23 cellular contexts compared by ENCODE assay signal in genomic region chr17:5523249-5523648, GRCh38.
"Had no signal": no experiment of that assay in that cellular context is flagged by ENCODE, and none has a peak within 500 bp of the region (broad histone marks: within the 10 kb centered on the region; RNA-seq: fewer than 3 reads in every experiment).

No MANE protein-coding gene starts in this region.

- H3K27ac ChIP-seq: heart left ventricle, parathyroid adenoma, psoas muscle, spleen, testis, tibial nerve, upper lobe of right lung, vagina had no signal

- H3K9me3 Mint-ChIP-seq: naive B cell; nephron progenitor cell; stimulated activated naive B cell treated with anti-CD40 and anti-IgM and Interleukin-4, amounts not matched to agents 10 μg/mL and 1 μg/mL and 100 μg/mL, for 72 hours; stimulated activated naive CD8-positive, alpha-beta T cell treated with anti-CD3 and anti-CD28 coated beads, Interleukin-15, amount 100 ng/mL, for 72 hours had no signal

- H3K27me3 ChIP-seq: heart left ventricle, spleen, testis, tibial nerve, upper lobe of right lung, vagina had no signal

- H3K9ac ChIP-seq: parathyroid adenoma had no signal

- ATAC-seq: heart left ventricle; left colon; left ventricle myocardium superior; psoas muscle; sciatic nerve; stimulated activated naive B cell treated with anti-CD40 and anti-IgM and Interleukin-4, amounts not matched to agents 10 μg/mL and 1 μg/mL and 100 μg/mL, for 72 hours; stimulated activated naive CD8-positive, alpha-beta T cell treated with anti-CD3 and anti-CD28 coated beads, Interleukin-15, amount 100 ng/mL, for 72 hours; upper lobe of right lung had no signal

- DNase-seq: effector CD4-positive, alpha-beta T cell; heart left ventricle; hippocampal formation; left colon; left ventricle myocardium superior; mesendoderm; naive B cell; nephron progenitor cell; psoas muscle; retina; spleen; stimulated activated CD4-positive, alpha-beta T cell treated with anti-CD3 and anti-CD28 coated beads, Interleukin-15, amount 100 ng/mL, for 24 hours; stimulated activated CD4-positive, alpha-beta T cell treated with anti-CD3 and anti-CD28 coated beads, Interleukin-1b, Interleukin-23, amount 100 ng/mL, for 48 hours; stimulated activated CD4-positive, alpha-beta T cell treated with anti-CD3 and anti-CD28 coated beads, Interleukin-4, amount 100 ng/mL, for 24 hours; stimulated activated naive B cell treated with anti-CD40 and anti-IgM and Interleukin-4, amounts not matched to agents 10 μg/mL and 1 μg/mL and 100 μg/mL, for 72 hours; stimulated activated naive CD8-positive, alpha-beta T cell treated with anti-CD3 and anti-CD28 coated beads, Interleukin-15, amount 100 ng/mL, for 72 hours; testis had no signal

- H2AFZ ChIP-seq: parathyroid adenoma had no signal

- H3K9me3 ChIP-seq: heart left ventricle, psoas muscle, spleen, testis, tibial nerve, upper lobe of right lung, vagina had no signal

- H3K27me3 Mint-ChIP-seq: naive B cell; stimulated activated naive B cell treated with anti-CD40 and anti-IgM and Interleukin-4, amounts not matched to agents 10 μg/mL and 1 μg/mL and 100 μg/mL, for 72 hours; stimulated activated naive CD8-positive, alpha-beta T cell treated with anti-CD3 and anti-CD28 coated beads, Interleukin-15, amount 100 ng/mL, for 72 hours had no signal

- H3K27ac Mint-ChIP-seq: nephron progenitor cell; stimulated activated naive B cell treated with anti-CD40 and anti-IgM and Interleukin-4, amounts not matched to agents 10 μg/mL and 1 μg/mL and 100 μg/mL, for 72 hours had no signal

- H3K4me3 ChIP-seq: heart left ventricle, lung, psoas muscle, spleen, testis, tibial nerve, upper lobe of right lung, vagina had no signal

- H3K4me3 Mint-ChIP-seq: nephron progenitor cell; stimulated activated naive B cell treated with anti-CD40 and anti-IgM and Interleukin-4, amounts not matched to agents 10 μg/mL and 1 μg/mL and 100 μg/mL, for 72 hours; stimulated activated naive CD8-positive, alpha-beta T cell treated with anti-CD3 and anti-CD28 coated beads, Interleukin-15, amount 100 ng/mL, for 72 hours had no signal

- H3K4me1 ChIP-seq: parathyroid adenoma, testis, upper lobe of right lung had no signal

- H3K4me1 Mint-ChIP-seq: naive B cell had no signal
